1 cellular context compared by ENCODE assay signal in the genomic region with DNA sequence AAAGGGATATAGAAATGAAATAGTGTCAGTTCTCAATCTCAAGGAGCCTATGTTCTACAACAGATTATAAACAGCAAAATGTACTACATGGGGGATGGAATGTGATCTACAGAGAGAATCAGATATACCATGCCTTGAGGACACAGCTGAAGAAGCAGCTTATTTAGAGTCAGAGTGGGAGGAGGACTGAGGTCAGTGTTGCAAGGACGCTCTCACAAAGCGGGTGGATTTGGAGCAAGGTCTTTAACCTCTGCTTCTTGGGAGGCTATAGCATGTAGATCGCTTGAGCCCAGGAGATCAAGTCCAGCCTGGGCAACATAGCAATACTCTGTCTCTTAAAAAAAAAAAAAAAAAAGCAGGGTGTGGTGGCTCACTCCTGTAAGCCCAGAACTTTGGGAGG.
TF ChIP-seq lines count a peak whose summit lies in the region.

No MANE protein-coding gene starts in this region.

TF ChIP-seq in K562, 482 proteins besides CTCF, POLR2A, EP300 and RAD21:
- TF ChIP-seq ZNF561 (CRISPR knock-in tag; conservative IDR thresholded peaks at IDR 0.05) = no peak
- TF ChIP-seq, protein P1, sequence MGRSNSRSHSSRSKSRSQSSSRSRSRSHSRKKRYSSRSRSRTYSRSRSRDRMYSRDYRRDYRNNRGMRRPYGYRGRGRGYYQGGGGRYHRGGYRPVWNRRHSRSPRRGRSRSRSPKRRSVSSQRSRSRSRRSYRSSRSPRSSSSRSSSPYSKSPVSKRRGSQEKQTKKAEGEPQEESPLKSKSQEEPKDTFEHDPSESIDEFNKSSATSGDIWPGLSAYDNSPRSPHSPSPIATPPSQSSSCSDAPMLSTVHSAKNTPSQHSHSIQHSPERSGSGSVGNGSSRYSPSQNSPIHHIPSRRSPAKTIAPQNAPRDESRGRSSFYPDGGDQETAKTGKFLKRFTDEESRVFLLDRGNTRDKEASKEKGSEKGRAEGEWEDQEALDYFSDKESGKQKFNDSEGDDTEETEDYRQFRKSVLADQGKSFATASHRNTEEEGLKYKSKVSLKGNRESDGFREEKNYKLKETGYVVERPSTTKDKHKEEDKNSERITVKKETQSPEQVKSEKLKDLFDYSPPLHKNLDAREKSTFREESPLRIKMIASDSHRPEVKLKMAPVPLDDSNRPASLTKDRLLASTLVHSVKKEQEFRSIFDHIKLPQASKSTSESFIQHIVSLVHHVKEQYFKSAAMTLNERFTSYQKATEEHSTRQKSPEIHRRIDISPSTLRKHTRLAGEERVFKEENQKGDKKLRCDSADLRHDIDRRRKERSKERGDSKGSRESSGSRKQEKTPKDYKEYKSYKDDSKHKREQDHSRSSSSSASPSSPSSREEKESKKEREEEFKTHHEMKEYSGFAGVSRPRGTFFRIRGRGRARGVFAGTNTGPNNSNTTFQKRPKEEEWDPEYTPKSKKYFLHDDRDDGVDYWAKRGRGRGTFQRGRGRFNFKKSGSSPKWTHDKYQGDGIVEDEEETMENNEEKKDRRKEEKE (IDR thresholded peaks at IDR 0.05; ENCODE audit: borderline replicate concordance in 1 of 2, control insufficient read depth in 1 of 2, low read depth in 2 of 2, low read length in 1 of 2) = no peak
TF ChIP-seq in K562: peak in this region for 0.
